ENCODE assay signal across 27 cellular contexts in the genomic region with DNA sequence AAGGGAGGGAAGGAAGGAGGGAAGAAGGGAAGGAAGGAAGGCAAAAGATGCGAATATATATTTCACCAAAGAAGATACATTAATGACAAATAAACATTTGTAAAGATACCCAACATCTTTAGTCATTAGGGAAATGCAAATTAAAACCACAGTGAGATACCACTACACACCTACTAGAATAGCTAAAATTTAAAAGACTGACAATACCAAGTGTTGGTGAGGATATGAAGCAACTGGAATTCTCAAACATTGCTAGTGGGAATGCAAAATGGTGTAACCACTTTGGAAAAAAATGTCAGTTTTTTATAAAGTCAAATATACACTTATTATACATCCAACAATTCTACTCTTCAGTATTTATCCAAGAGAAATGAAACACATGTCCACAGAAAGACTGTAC.
A peak's percentile ranks its signal among the peaks of the same experiment; 100 is the strongest.
DNase-seq lines count a peak whose midpoint lies in the region; TF ChIP-seq lines count a peak whose summit lies in the region.
"Had no signal": no experiment of that assay in that cellular context is flagged by ENCODE, and none has a peak within 500 bp of the region (broad histone marks: within the 10 kb centered on the region; RNA-seq: fewer than 3 reads in every experiment).

No MANE protein-coding gene starts in this region.

- TF ChIP-seq CTCF in HEK293 (tag by site-specific recombination; IDR thresholded peaks at IDR 0.05) = no peak

- no peaks in the 10 kb centered on the region for H3K9me3 ChIP-seq in HEK293 (ENCODE audit: control insufficient read depth, insufficient read depth, low read depth, low read length)
- H3K9me3 ChIP-seq: A549, BE2C, Caco-2 had no signal

- POLR2A ChIA-PET in HEK293 (lab: Yijun Ruan, JAX) = no interaction called here

- H3K4me1 ChIP-seq in HEK293 (ENCODE audit: control insufficient read depth, insufficient read depth, low read length) = no peaks in the 10 kb centered on the region
- H3K4me1 ChIP-seq: A549, BE2C, Caco-2 had no signal

- DNase-seq in stimulated activated CD8-positive, alpha-beta memory T cell treated with anti-CD3 and anti-CD28 coated beads, Interleukin-4, amount 100 ng/mL, for 48 hours = no peak
- DNase-seq: 8988T; ACHN; AML-193; BE2C; C1 segment of cervical spinal cord; Caco-2; Calu3; CD4-positive, alpha-beta memory T cell; CD4-positive, alpha-beta T cell; CD4-positive, CD25-positive, alpha-beta regulatory T cell; CD8-positive, alpha-beta memory T cell; CD8-positive, alpha-beta T cell; COR-L47; DMS 273 treated with DMSO at 0.1 percent for 48 hours; DMS153; DMS53; DMS79; DMS79 treated with DMSO at 0.1 percent for 48 hours; DND-41; EL had no signal

- no peaks in the 10 kb centered on the region for H3K36me3 ChIP-seq in HEK293 (ENCODE audit: control insufficient read depth in 2 of 2, insufficient read depth in 1 of 2, low read length in 2 of 2)
- H3K36me3 ChIP-seq: BE2C; BLaER1; BLaER1 treated with 17β-estradiol and CSF1 and Interleukin-3, amounts not matched to agents 10 nM and 100 nM had no signal

- H3K4me3 ChIP-seq in HEK293 (ENCODE audit: low read depth, low read length) = no peak overlapping the region
- H3K4me3 ChIP-seq: A549; BLaER1; BLaER1 treated with 17β-estradiol and CSF1 and Interleukin-3, amounts not matched to agents 10 nM and 100 nM had no signal

- H3K27ac ChIP-seq in HEK293 (ENCODE audit: extremely low read depth, low read depth, low read length) = no peak overlapping the region
- H3K27ac ChIP-seq: 22Rv1; A549; BLaER1; BLaER1 treated with 17β-estradiol and CSF1 and Interleukin-3, amounts not matched to agents 10 nM and 100 nM; C4-2B had no signal

- CTCF ChIA-PET in HEK293 (lab: Yijun Ruan, JAX) = interaction anchor here (0.6 to 0.8 kb wide), 2 partner anchors 34 to 108 kb away, joined by 3 to 5 read pairs; no protein-coding TSS in a partner anchor

TF ChIP-seq in HEK293, 187 proteins besides CTCF, POLR2A, EP300 and RAD21:
- peak; percentile 93 for TF ChIP-seq ZNF184 (tag by site-specific recombination; IDR thresholded peaks at IDR 0.05)
- TF ChIP-seq, protein P1, sequence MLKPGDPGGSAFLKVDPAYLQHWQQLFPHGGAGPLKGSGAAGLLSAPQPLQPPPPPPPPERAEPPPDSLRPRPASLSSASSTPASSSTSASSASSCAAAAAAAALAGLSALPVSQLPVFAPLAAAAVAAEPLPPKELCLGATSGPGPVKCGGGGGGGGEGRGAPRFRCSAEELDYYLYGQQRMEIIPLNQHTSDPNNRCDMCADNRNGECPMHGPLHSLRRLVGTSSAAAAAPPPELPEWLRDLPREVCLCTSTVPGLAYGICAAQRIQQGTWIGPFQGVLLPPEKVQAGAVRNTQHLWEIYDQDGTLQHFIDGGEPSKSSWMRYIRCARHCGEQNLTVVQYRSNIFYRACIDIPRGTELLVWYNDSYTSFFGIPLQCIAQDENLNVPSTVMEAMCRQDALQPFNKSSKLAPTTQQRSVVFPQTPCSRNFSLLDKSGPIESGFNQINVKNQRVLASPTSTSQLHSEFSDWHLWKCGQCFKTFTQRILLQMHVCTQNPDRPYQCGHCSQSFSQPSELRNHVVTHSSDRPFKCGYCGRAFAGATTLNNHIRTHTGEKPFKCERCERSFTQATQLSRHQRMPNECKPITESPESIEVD (tag by site-specific recombination; IDR thresholded peaks at IDR 0.05) = no peak
TF ChIP-seq in HEK293: peak in this region for 1.
